ENCODE assay signal across 41 cellular contexts in the genomic region with DNA sequence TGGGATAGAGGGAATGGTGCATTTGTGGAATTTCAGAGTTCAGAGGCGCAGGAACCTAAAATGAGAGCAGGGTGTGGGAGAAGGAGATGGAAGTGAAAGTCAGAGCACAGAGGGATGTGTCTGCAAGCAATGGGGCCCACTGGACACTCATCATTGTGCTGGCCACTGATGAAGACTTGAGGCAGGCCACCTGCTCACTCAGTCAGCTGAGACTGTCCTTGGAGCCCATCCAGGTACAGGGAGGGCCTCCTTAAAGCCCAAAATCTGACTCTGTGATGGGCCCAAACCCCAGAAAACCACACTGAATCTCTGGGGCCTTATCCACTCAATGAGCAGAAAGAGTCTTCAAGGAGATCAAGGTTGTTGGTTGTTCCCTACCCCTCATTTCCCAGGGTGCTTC. TPM values are rescaled to one million over a fixed set of nuclear protein-coding genes. Genes with fewer than 3 reads are reported as not detected.
"Had no signal": no experiment of that assay in that cellular context is flagged by ENCODE, and none has a peak within 500 bp of the region (broad histone marks: within the 10 kb centered on the region; RNA-seq: fewer than 3 reads in every experiment).

No MANE protein-coding gene starts in this region.

- H3K27me3 ChIP-seq: ascending aorta, brain microvascular endothelial cell had no signal

- DNase-seq: activated B cell treated with CpG ODN at 0.5 μM for 24 hours; activated CD4-positive, alpha-beta memory T cell treated with anti-CD3 and anti-CD28 coated beads for 36 hours; activated CD4-positive, alpha-beta T cell treated with anti-CD3 and anti-CD28 coated beads for 4 hours; activated CD4-positive, alpha-beta T cell treated with anti-CD3 and anti-CD28 coated beads, Interleukin-2, amount 10 ng/mL, durations not matched to agents 24 days and 14 days; activated CD4-positive, alpha-beta T cell treated with anti-CD3 and anti-CD28 coated beads, Interleukin-2, amount 50 U/mL, for 1 hour; activated CD4-positive, alpha-beta T cell treated with anti-CD3 and anti-CD28 coated beads, Interleukin-2, amount 50 U/mL, for 4 hours; activated CD4-positive, CD25-positive, alpha-beta regulatory T cell treated with anti-CD3 and anti-CD28 coated beads, Interleukin-2, amount 50 U/mL, for 72 hours; activated CD8-positive, alpha-beta memory T cell treated with anti-CD3 and anti-CD28 coated beads, Interleukin-2, amount 50 U/mL, for 4 hours; activated CD8-positive, alpha-beta T cell treated with anti-CD3 and anti-CD28 coated beads for 36 hours; activated effector memory CD4-positive, alpha-beta T cell treated with anti-CD3 and anti-CD28 coated beads, Interleukin-2, amount 50 U/mL, for 16 hours; activated gamma-delta T cell treated with Interleukin-2 at 50 U/mL for 16 hours; activated naive CD4-positive, alpha-beta T cell; activated naive CD4-positive, alpha-beta T cell treated with anti-CD3 and anti-CD28 coated beads, Interleukin-2, amount 10 ng/mL, durations not matched to agents 7 days and 5 days; activated naive CD8-positive, alpha-beta T cell treated with anti-CD3 and anti-CD28 coated beads, Interleukin-2, amount 10 ng/mL, durations not matched to agents 7 days and 5 days; activated naive CD8-positive, alpha-beta T cell treated with anti-CD3 and anti-CD28 coated beads, Interleukin-2, amount 50 U/mL, for 24 hours; activated T-cell treated with anti-CD3 and anti-CD28 coated beads for 4 hours; activated T-cell treated with anti-CD3 and anti-CD28 coated beads, Interleukin-2, amount 50 U/mL, for 1 hour; activated T-cell treated with anti-CD3 and anti-CD28 coated beads, Interleukin-2, amount 50 U/mL, for 4 hours; activated T-cell treated with anti-CD3 and anti-CD28 coated beads, Interleukin-2, amount 50 U/mL, for 72 hours; amygdala; anterior cingulate cortex; brain microvascular endothelial cell; caudate nucleus; cerebellar nuclear complex; T-helper 1 cell; T-helper 2 cell; T-helper 9 cell had no signal

- H3K4me3 Mint-ChIP-seq: activated B cell treated with CpG ODN at 0.5 μM for 24 hours; activated CD4-positive, alpha-beta memory T cell treated with anti-CD3 and anti-CD28 coated beads for 36 hours; activated CD4-positive, alpha-beta T cell treated with anti-CD3 and anti-CD28 coated beads, Interleukin-2, amount 10 ng/mL, durations not matched to agents 24 days and 14 days; activated CD8-positive, alpha-beta T cell treated with anti-CD3 and anti-CD28 coated beads for 36 hours; activated naive CD4-positive, alpha-beta T cell treated with anti-CD3 and anti-CD28 coated beads, Interleukin-2, amount 10 ng/mL, durations not matched to agents 7 days and 5 days; activated naive CD4-positive, alpha-beta T cell treated with anti-CD3 and anti-CD28 coated beads, Interleukin-2, amount 50 U/mL, for 24 hours; activated naive CD8-positive, alpha-beta T cell; activated naive CD8-positive, alpha-beta T cell treated with anti-CD3 and anti-CD28 coated beads, Interleukin-2, amount 10 ng/mL, durations not matched to agents 7 days and 5 days; activated naive CD8-positive, alpha-beta T cell treated with anti-CD3 and anti-CD28 coated beads, Interleukin-2, amount 50 U/mL, for 24 hours; activated T-cell treated with anti-CD3 and anti-CD28 coated beads, Interleukin-2, amount 50 U/mL, for 4 hours; activated T-cell treated with anti-CD3 and anti-CD28 coated beads, Interleukin-2, amount 50 U/mL, for 72 hours; activated T-helper 1 cell treated with anti-CD3 and anti-CD28 coated beads, Interleukin-12 subunit alpha, Interleukin-12 subunit beta, Interleukin-2, Interleukin-4 antibody, amounts not matched to agents 30 ng/mL and 10 ng/mL and 1 ng/mL, durations not matched to agents 14 hours and 24 hours and 36 hours; activated T-helper 17 cell treated with anti-CD3 and anti-CD28 coated beads, Interleukin-2, amount 50 U/mL, for 72 hours; central memory CD8-positive, alpha-beta T cell; T-helper 1 cell treated with Interleukin-12 subunit alpha and Interleukin-12 subunit beta and Interleukin-4 antibody, amounts not matched to agents 30 μg/mL and 1 μg/mL, for 36 hours; T-helper 2 cell treated with Interferon-gamma antibody and Interleukin-4, amounts not matched to agents 5 μg/mL and 100 μg/mL, for 36 hours had no signal

- FAIRE-seq: TTC549 had no signal

- H3K4me1 Mint-ChIP-seq: activated B cell treated with CpG ODN at 0.5 μM for 24 hours; activated CD4-positive, alpha-beta T cell treated with anti-CD3 and anti-CD28 coated beads, Interleukin-2, amount 10 ng/mL, durations not matched to agents 24 days and 14 days; activated naive CD4-positive, alpha-beta T cell treated with anti-CD3 and anti-CD28 coated beads, Interleukin-2, amount 10 ng/mL, durations not matched to agents 7 days and 5 days; activated naive CD4-positive, alpha-beta T cell treated with anti-CD3 and anti-CD28 coated beads, Interleukin-2, amount 50 U/mL, for 24 hours; activated naive CD8-positive, alpha-beta T cell treated with anti-CD3 and anti-CD28 coated beads, Interleukin-2, amount 10 ng/mL, durations not matched to agents 7 days and 5 days; activated naive CD8-positive, alpha-beta T cell treated with anti-CD3 and anti-CD28 coated beads, Interleukin-2, amount 50 U/mL, for 24 hours; activated T-helper 17 cell treated with anti-CD3 and anti-CD28 coated beads, Interleukin-2, amount 50 U/mL, for 72 hours; central memory CD8-positive, alpha-beta T cell had no signal

- H3K36me3 Mint-ChIP-seq: activated CD4-positive, alpha-beta memory T cell treated with anti-CD3 and anti-CD28 coated beads for 36 hours; activated naive CD4-positive, alpha-beta T cell treated with anti-CD3 and anti-CD28 coated beads, Interleukin-2, amount 10 ng/mL, durations not matched to agents 7 days and 5 days; activated naive CD4-positive, alpha-beta T cell treated with anti-CD3 and anti-CD28 coated beads, Interleukin-2, amount 50 U/mL, for 24 hours; activated naive CD8-positive, alpha-beta T cell; activated naive CD8-positive, alpha-beta T cell treated with anti-CD3 and anti-CD28 coated beads, Interleukin-2, amount 10 ng/mL, durations not matched to agents 7 days and 5 days had no signal

- H3K27ac ChIP-seq: ascending aorta, brain microvascular endothelial cell, breast epithelium, cardiac muscle cell, VCaP had no signal

- H3K36me3 ChIP-seq: ascending aorta, brain microvascular endothelial cell, breast epithelium, cardiac muscle cell had no signal

- H3K4me3 ChIP-seq: ascending aorta, breast epithelium, cardiac muscle cell had no signal

- H3K9me3 ChIP-seq: ascending aorta, breast epithelium had no signal

- H3K27ac Mint-ChIP-seq: activated B cell treated with CpG ODN at 0.5 μM for 24 hours; activated CD4-positive, alpha-beta memory T cell treated with anti-CD3 and anti-CD28 coated beads for 36 hours; activated CD4-positive, alpha-beta T cell treated with anti-CD3 and anti-CD28 coated beads, Interleukin-2, amount 10 ng/mL, durations not matched to agents 24 days and 14 days; activated CD8-positive, alpha-beta T cell treated with anti-CD3 and anti-CD28 coated beads for 36 hours; activated naive CD4-positive, alpha-beta T cell treated with anti-CD3 and anti-CD28 coated beads, Interleukin-2, amount 10 ng/mL, durations not matched to agents 7 days and 5 days; activated naive CD4-positive, alpha-beta T cell treated with anti-CD3 and anti-CD28 coated beads, Interleukin-2, amount 50 U/mL, for 24 hours; activated naive CD8-positive, alpha-beta T cell; activated naive CD8-positive, alpha-beta T cell treated with anti-CD3 and anti-CD28 coated beads, Interleukin-2, amount 10 ng/mL, durations not matched to agents 7 days and 5 days; activated naive CD8-positive, alpha-beta T cell treated with anti-CD3 and anti-CD28 coated beads, Interleukin-2, amount 50 U/mL, for 24 hours; activated T-cell treated with anti-CD3 and anti-CD28 coated beads, Interleukin-2, amount 50 U/mL, for 72 hours; activated T-helper 1 cell treated with anti-CD3 and anti-CD28 coated beads, Interleukin-12 subunit alpha, Interleukin-12 subunit beta, Interleukin-2, Interleukin-4 antibody, amounts not matched to agents 30 ng/mL and 10 ng/mL and 1 ng/mL, durations not matched to agents 14 hours and 24 hours and 36 hours; activated T-helper 17 cell treated with anti-CD3 and anti-CD28 coated beads, Interleukin-2, amount 50 U/mL, for 72 hours; T-helper 1 cell treated with Interleukin-12 subunit alpha and Interleukin-12 subunit beta and Interleukin-4 antibody, amounts not matched to agents 30 μg/mL and 1 μg/mL, for 36 hours; T-helper 2 cell treated with Interferon-gamma antibody and Interleukin-4, amounts not matched to agents 5 μg/mL and 100 μg/mL, for 36 hours had no signal

- H3K4me1 ChIP-seq: ascending aorta, breast epithelium had no signal

- H3K9me3 Mint-ChIP-seq: activated B cell treated with CpG ODN at 0.5 μM for 24 hours; activated CD4-positive, alpha-beta memory T cell treated with anti-CD3 and anti-CD28 coated beads for 36 hours; activated CD4-positive, alpha-beta T cell treated with anti-CD3 and anti-CD28 coated beads, Interleukin-2, amount 10 ng/mL, durations not matched to agents 24 days and 14 days; activated CD8-positive, alpha-beta T cell treated with anti-CD3 and anti-CD28 coated beads for 36 hours; activated naive CD4-positive, alpha-beta T cell treated with anti-CD3 and anti-CD28 coated beads, Interleukin-2, amount 10 ng/mL, durations not matched to agents 7 days and 5 days; activated naive CD4-positive, alpha-beta T cell treated with anti-CD3 and anti-CD28 coated beads, Interleukin-2, amount 50 U/mL, for 24 hours; activated naive CD8-positive, alpha-beta T cell treated with anti-CD3 and anti-CD28 coated beads, Interleukin-2, amount 10 ng/mL, durations not matched to agents 7 days and 5 days; activated naive CD8-positive, alpha-beta T cell treated with anti-CD3 and anti-CD28 coated beads, Interleukin-2, amount 50 U/mL, for 24 hours; activated T-cell treated with anti-CD3 and anti-CD28 coated beads, Interleukin-2, amount 50 U/mL, for 4 hours; activated T-cell treated with anti-CD3 and anti-CD28 coated beads, Interleukin-2, amount 50 U/mL, for 72 hours; activated T-helper 1 cell treated with anti-CD3 and anti-CD28 coated beads, Interleukin-12 subunit alpha, Interleukin-12 subunit beta, Interleukin-2, Interleukin-4 antibody, amounts not matched to agents 30 ng/mL and 10 ng/mL and 1 ng/mL, durations not matched to agents 14 hours and 24 hours and 36 hours; activated T-helper 17 cell treated with anti-CD3 and anti-CD28 coated beads, Interleukin-2, amount 50 U/mL, for 72 hours; central memory CD8-positive, alpha-beta T cell; T-helper 1 cell treated with Interleukin-12 subunit alpha and Interleukin-12 subunit beta and Interleukin-4 antibody, amounts not matched to agents 30 μg/mL and 1 μg/mL, for 36 hours; T-helper 2 cell treated with Interferon-gamma antibody and Interleukin-4, amounts not matched to agents 5 μg/mL and 100 μg/mL, for 36 hours had no signal

- ATAC-seq: activated CD8-positive, alpha-beta T cell treated with anti-CD3 and anti-CD28 coated beads for 36 hours; activated naive CD8-positive, alpha-beta T cell treated with anti-CD3 and anti-CD28 coated beads, Interleukin-2, amount 50 U/mL, for 24 hours; activated T-cell treated with anti-CD3 and anti-CD28 coated beads, Interleukin-2, amount 50 U/mL, for 4 hours; activated T-cell treated with anti-CD3 and anti-CD28 coated beads, Interleukin-2, amount 50 U/mL, for 72 hours; activated T-helper 17 cell treated with anti-CD3 and anti-CD28 coated beads, Interleukin-2, amount 50 U/mL, for 72 hours had no signal

RNA-seq across cellular contexts. Expression of a gene that starts 5.6 kb away (rescaled TPM):
- total RNA-seq: activated B cell treated with CpG ODN at 0.5 μM for 24 hours; activated CD4-positive, alpha-beta memory T cell treated with anti-CD3 and anti-CD28 coated beads for 36 hours; activated CD4-positive, alpha-beta T cell treated with anti-CD3 and anti-CD28 coated beads, Interleukin-2, amount 10 ng/mL, durations not matched to agents 24 days and 14 days; activated CD8-positive, alpha-beta memory T cell treated with anti-CD3 and anti-CD28 coated beads for 36 hours; activated CD8-positive, alpha-beta T cell treated with anti-CD3 and anti-CD28 coated beads for 36 hours; activated naive CD8-positive, alpha-beta T cell treated with anti-CD3 and anti-CD28 coated beads, Interleukin-2, amount 10 ng/mL, durations not matched to agents 7 days and 5 days; activated T-cell treated with anti-CD3 and anti-CD28 coated beads, Interleukin-2, amount 50 U/mL, for 72 hours; activated T-helper 1 cell treated with anti-CD3 and anti-CD28 coated beads, Interleukin-12 subunit alpha, Interleukin-12 subunit beta, Interleukin-2, Interleukin-4 antibody, amounts not matched to agents 30 ng/mL and 10 ng/mL and 1 ng/mL, durations not matched to agents 14 hours and 24 hours and 36 hours; activated T-helper 17 cell treated with anti-CD3 and anti-CD28 coated beads, Interleukin-2, amount 50 U/mL, for 72 hours; cardiac muscle cell; chondrocyte had no signal
- polyA plus RNA-seq: cardiac muscle cell had no signal

RNA-seq across cellular contexts. Expression of a gene that starts 30.8 kb away (rescaled TPM):
- total RNA-seq: activated B cell treated with CpG ODN at 0.5 μM for 24 hours; activated CD4-positive, alpha-beta memory T cell treated with anti-CD3 and anti-CD28 coated beads for 36 hours; activated CD4-positive, alpha-beta T cell treated with anti-CD3 and anti-CD28 coated beads, Interleukin-2, amount 10 ng/mL, durations not matched to agents 24 days and 14 days; activated CD8-positive, alpha-beta memory T cell treated with anti-CD3 and anti-CD28 coated beads for 36 hours; activated CD8-positive, alpha-beta T cell treated with anti-CD3 and anti-CD28 coated beads for 36 hours; activated naive CD8-positive, alpha-beta T cell treated with anti-CD3 and anti-CD28 coated beads, Interleukin-2, amount 10 ng/mL, durations not matched to agents 7 days and 5 days; activated T-cell treated with anti-CD3 and anti-CD28 coated beads, Interleukin-2, amount 50 U/mL, for 4 hours; activated T-cell treated with anti-CD3 and anti-CD28 coated beads, Interleukin-2, amount 50 U/mL, for 72 hours; activated T-helper 1 cell treated with anti-CD3 and anti-CD28 coated beads, Interleukin-12 subunit alpha, Interleukin-12 subunit beta, Interleukin-2, Interleukin-4 antibody, amounts not matched to agents 30 ng/mL and 10 ng/mL and 1 ng/mL, durations not matched to agents 14 hours and 24 hours and 36 hours; activated T-helper 17 cell treated with anti-CD3 and anti-CD28 coated beads, Interleukin-2, amount 50 U/mL, for 72 hours; ascending aorta; breast epithelium; cardiac muscle cell; chondrocyte had no signal
- polyA plus RNA-seq: cardiac muscle cell had no signal
